Comparison of ENCODE assay signal across 1 cellular context in the genomic region with DNA sequence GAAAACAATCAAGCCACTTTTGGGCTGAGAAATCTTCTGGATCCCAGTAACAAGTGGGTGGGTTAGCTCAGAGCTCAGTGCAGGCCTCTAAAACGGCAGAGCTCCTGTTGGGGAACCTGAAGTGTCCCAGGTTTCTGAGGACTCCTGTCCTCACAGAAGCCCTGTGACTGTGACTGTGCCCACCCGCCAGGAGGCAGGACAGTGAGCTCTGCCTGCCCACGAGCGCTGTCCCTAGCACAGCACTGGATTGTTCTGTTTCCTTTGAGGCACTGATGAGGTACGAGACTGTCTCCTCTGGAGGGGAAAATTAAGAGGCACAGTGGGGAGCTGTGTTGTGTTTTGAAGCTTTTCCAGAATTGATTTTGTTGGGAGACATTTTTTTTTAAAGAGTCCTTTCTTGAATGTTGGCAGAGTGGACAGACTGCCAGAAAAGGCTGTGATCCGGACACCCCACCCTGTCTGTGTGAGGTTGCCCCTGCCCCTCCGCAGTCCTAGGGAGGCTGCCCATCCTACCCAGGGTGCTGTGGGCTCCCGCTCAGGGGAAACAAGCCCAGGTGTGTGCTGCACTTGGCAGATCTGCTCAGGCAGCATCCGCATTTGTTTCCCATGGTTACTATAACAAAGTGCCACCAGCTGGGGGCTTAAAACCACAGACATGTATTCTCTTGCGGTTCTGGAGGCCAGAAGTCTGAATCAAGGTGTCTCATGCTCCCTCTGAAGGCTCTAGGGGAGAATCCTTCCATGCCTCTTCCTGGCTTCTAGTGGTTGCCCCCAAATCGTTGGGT.
A peak's percentile ranks its signal among the peaks of the same experiment; 100 is the strongest.
TF ChIP-seq lines count a peak whose summit lies in the region.

No MANE protein-coding gene starts in this region.

TF ChIP-seq in K562, 482 proteins besides CTCF, POLR2A, EP300 and RAD21 (continued from another document):
- TF ChIP-seq PRMT5 (CRISPR knock-in tag; IDR thresholded peaks at IDR 0.05): no peak
- TF ChIP-seq, protein P1, sequence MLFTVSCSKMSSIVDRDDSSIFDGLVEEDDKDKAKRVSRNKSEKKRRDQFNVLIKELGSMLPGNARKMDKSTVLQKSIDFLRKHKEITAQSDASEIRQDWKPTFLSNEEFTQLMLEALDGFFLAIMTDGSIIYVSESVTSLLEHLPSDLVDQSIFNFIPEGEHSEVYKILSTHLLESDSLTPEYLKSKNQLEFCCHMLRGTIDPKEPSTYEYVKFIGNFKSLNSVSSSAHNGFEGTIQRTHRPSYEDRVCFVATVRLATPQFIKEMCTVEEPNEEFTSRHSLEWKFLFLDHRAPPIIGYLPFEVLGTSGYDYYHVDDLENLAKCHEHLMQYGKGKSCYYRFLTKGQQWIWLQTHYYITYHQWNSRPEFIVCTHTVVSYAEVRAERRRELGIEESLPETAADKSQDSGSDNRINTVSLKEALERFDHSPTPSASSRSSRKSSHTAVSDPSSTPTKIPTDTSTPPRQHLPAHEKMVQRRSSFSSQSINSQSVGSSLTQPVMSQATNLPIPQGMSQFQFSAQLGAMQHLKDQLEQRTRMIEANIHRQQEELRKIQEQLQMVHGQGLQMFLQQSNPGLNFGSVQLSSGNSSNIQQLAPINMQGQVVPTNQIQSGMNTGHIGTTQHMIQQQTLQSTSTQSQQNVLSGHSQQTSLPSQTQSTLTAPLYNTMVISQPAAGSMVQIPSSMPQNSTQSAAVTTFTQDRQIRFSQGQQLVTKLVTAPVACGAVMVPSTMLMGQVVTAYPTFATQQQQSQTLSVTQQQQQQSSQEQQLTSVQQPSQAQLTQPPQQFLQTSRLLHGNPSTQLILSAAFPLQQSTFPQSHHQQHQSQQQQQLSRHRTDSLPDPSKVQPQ (CRISPR knock-in tag; IDR thresholded peaks at IDR 0.05; ENCODE audit: borderline replicate concordance): no peak
- no peak for TF ChIP-seq ZNF121 (CRISPR knock-in tag; conservative IDR thresholded peaks at IDR 0.05)
- TF ChIP-seq, protein P2, sequence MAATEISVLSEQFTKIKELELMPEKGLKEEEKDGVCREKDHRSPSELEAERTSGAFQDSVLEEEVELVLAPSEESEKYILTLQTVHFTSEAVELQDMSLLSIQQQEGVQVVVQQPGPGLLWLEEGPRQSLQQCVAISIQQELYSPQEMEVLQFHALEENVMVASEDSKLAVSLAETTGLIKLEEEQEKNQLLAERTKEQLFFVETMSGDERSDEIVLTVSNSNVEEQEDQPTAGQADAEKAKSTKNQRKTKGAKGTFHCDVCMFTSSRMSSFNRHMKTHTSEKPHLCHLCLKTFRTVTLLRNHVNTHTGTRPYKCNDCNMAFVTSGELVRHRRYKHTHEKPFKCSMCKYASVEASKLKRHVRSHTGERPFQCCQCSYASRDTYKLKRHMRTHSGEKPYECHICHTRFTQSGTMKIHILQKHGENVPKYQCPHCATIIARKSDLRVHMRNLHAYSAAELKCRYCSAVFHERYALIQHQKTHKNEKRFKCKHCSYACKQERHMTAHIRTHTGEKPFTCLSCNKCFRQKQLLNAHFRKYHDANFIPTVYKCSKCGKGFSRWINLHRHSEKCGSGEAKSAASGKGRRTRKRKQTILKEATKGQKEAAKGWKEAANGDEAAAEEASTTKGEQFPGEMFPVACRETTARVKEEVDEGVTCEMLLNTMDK (IDR thresholded peaks at IDR 0.05; ENCODE audit: borderline replicate concordance, insufficient read depth, low read depth, low read length, poor library complexity, severe bottlenecking): peak; percentile 32
- TF ChIP-seq TSC22D4 (tag; IDR thresholded peaks at IDR 0.05): no peak
- no peak for TF ChIP-seq DIDO1 (tag; IDR thresholded peaks at IDR 0.05; ENCODE audit: low read depth)
- no peak for TF ChIP-seq EWSR1 (IDR thresholded peaks at IDR 0.05; ENCODE audit: borderline replicate concordance, low read depth, partially characterized antibody)
- TF ChIP-seq, protein P3, sequence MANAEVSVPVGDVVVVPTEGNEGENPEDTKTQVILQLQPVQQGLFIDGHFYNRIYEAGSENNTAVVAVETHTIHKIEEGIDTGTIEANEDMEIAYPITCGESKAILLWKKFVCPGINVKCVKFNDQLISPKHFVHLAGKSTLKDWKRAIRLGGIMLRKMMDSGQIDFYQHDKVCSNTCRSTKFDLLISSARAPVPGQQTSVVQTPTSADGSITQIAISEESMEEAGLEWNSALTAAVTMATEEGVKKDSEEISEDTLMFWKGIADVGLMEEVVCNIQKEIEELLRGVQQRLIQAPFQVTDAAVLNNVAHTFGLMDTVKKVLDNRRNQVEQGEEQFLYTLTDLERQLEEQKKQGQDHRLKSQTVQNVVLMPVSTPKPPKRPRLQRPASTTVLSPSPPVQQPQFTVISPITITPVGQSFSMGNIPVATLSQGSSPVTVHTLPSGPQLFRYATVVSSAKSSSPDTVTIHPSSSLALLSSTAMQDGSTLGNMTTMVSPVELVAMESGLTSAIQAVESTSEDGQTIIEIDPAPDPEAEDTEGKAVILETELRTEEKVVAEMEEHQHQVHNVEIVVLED (CRISPR knock-in tag; IDR thresholded peaks at IDR 0.05): no peak
- TF ChIP-seq RBM15 (IDR thresholded peaks at IDR 0.05; ENCODE audit: insufficient read depth, low read length): no peak
- TF ChIP-seq, protein P4, sequence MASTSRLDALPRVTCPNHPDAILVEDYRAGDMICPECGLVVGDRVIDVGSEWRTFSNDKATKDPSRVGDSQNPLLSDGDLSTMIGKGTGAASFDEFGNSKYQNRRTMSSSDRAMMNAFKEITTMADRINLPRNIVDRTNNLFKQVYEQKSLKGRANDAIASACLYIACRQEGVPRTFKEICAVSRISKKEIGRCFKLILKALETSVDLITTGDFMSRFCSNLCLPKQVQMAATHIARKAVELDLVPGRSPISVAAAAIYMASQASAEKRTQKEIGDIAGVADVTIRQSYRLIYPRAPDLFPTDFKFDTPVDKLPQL (IDR thresholded peaks at IDR 0.05; ENCODE audit: extremely low read depth, insufficient read length): no peak
- TF ChIP-seq NEUROD1 (IDR thresholded peaks at IDR 0.05; ENCODE audit: borderline replicate concordance, low read depth, low read length, partially characterized antibody): no peak
- no peak for TF ChIP-seq SNIP1 (IDR thresholded peaks at IDR 0.05; ENCODE audit: low read depth)
- TF ChIP-seq ZNF699 (CRISPR knock-in tag; IDR thresholded peaks at IDR 0.05; ENCODE audit: insufficient replicate concordance): no peak
TF ChIP-seq in K562: peak in this region for 2.
